In the genomic region with DNA sequence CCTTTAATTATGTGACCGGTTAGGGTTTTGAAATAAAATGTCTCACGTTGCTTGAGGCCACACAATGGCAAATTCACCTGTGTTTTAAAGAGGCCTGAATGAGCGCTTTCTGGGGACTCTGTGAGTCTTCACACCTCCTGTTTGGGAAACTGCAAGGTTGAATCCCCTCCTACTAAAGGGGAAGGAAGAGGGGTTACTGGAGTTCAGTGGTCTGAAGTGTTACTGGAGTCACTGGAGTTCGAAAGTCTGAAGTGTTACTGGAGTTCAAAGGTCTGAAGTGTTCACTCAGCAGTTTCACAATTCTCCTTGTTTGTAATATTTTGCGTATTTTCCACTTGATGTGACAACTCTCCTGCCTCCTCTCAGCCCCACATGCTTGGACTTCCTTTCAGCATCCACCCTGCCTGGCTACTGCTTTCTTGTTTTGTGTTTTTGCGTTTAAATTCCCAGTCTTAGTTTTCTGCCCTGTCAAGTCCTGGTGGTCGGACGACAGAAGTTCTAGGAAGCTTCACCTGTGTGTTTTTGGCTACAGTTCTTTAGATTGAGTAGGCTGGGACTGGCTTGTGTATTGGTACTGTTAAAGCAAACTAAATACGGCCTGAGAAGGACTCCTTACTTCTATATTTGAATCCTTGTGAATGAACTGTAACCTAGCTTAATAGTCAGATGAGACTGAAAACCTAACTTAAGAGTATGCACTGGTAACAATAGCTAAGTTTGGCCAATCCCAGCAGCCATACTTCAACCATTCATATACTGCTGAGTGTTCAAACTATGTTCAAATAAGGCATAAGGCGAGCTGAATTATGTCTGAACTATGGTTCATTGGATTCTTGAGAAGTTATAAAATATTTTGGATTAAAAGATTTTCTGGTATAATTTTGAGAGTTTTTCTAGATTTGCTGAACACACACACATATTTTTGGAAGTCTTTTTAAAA, we compare ENCODE assay signal across 9 cellular contexts. TPM values are rescaled to one million over a fixed set of nuclear protein-coding genes. Genes with fewer than 3 reads are reported as not detected.
DNase-seq lines count a peak whose midpoint lies in the region; ATAC-seq and TF ChIP-seq lines count a peak whose summit lies in the region.
"Had no signal": no experiment of that assay in that cellular context is flagged by ENCODE, and none has a peak within 500 bp of the region (broad histone marks: within the 10 kb centered on the region; RNA-seq: fewer than 3 reads in every experiment).

No MANE protein-coding gene starts in this region.

- H3K4me1 ChIP-seq in NT2/D1 (ENCODE audit: insufficient read depth, insufficient read length), result no peaks in the 10 kb centered on the region

- no peaks in the 10 kb centered on the region for H3K36me3 ChIP-seq in NT2/D1 (ENCODE audit: insufficient read depth, insufficient read length, low read length)

- H3K9me3 Mint-ChIP-seq in neural crest cell, result no peaks in the 10 kb centered on the region

- TF ChIP-seq CTCF in epithelial cell of esophagus (IDR thresholded peaks at IDR 0.05; ENCODE audit: insufficient read depth, low read depth, low read length, missing control alignments), result no peak
- TF ChIP-seq CTCF in neural crest cell (conservative IDR thresholded peaks at IDR 0.05), result no peak

- in situ Hi-C loops in Caki2 (cut with HindIII; ENCODE audit: low pct_unique_long_range_greater_than_20kb, low sequenced_read_pairs), result loop anchor here (5.0 kb wide), 1 partner anchor 46 kb away; no protein-coding TSS in a partner anchor

- peaks cover 32% of the 10 kb centered on the region for H3K4me1 Mint-ChIP-seq in neural crest cell

- ATAC-seq in HG03457 (IDR thresholded peaks at IDR 0.05; ENCODE audit: unreplicated experiment), result no peak

- peak overlapping the region; percentile 47 for H3K9ac ChIP-seq in NT2/D1 (ENCODE audit: insufficient read length, low read depth)

- peaks cover 3% of the 10 kb centered on the region for H3K27me3 Mint-ChIP-seq in neural crest cell (ENCODE audit: low read depth)

- peaks cover 2% of the 10 kb centered on the region for H3K36me3 Mint-ChIP-seq in neural crest cell (ENCODE audit: low read depth)

- DNase-seq in Caki2 (ENCODE audit: low read depth) (peak; percentile 60), NT2/D1 (ENCODE audit: low read depth, low spot score) (no peak), epithelial cell of esophagus (ENCODE audit: low read depth) (no peak), neural crest cell (ENCODE audit: low read depth, low spot score) (no peak), pons (ENCODE audit: low spot score) (no peak), cerebellum (ENCODE audit: low spot score) (no peak)
- DNase-seq in stimulated activated CD4-positive, alpha-beta T cell treated with anti-CD3 and anti-CD28 coated beads, Interleukin-4, amount 100 ng/mL, for 4 hours, result no peak

- peak overlapping the region; percentile 76 for H3K27ac Mint-ChIP-seq in neural crest cell (ENCODE audit: unreplicated experiment)

- peaks cover 2% of the 10 kb centered on the region for H3K27me3 ChIP-seq in NT2/D1 (ENCODE audit: insufficient read depth, insufficient read length)

- H3K4me3 Mint-ChIP-seq in neural crest cell, result peak overlapping the region; percentile 96

- H3K4me3 ChIP-seq in NT2/D1 (ENCODE audit: insufficient read length, low read depth), result no peak overlapping the region
- peak overlapping the region; percentile 75 for H3K4me3 ChIP-seq in epithelial cell of esophagus (ENCODE audit: low read length)

- no peaks in the 10 kb centered on the region for H3K9me3 ChIP-seq in NT2/D1 (ENCODE audit: insufficient read depth, low read length)

RNA-seq across cellular contexts. Expression of a gene that starts 2.0 kb away (rescaled TPM):
- total RNA-seq in Caki2 (2014; rRNA removed; shearing (Covaris generic); ENCODE audit: low replicate concordance), result 7.4 and 16.5 TPM in 2 replicates
- total RNA-seq in neural crest cell (3.3 and 3.6 TPM in 2 replicates), cerebellum (11.3 TPM)

RNA-seq across cellular contexts. Expression of a gene that starts 11.5 kb away (rescaled TPM):
- 0.43 and 0.54 TPM in 2 replicates for total RNA-seq in Caki2 (2014; rRNA removed; shearing (Covaris generic); ENCODE audit: low replicate concordance)
- total RNA-seq in neural crest cell (246 and 256 TPM in 2 replicates), cerebellum (266 TPM)
- total RNA-seq: mucosa of gallbladder had no signal

Comparison
In these comparisons a context has a peak if more than half of its experiments do, and no peak if none do; other contexts are left out.
1. RNA of a gene that starts 11.5 kb away (total RNA-seq): 266 TPM in cerebellum (single experiment) and 246 to 256 TPM in neural crest cell; 0.43 to 0.54 TPM in Caki2; every median in the first group is over 100 times any median in the second.